Comparison of ENCODE assay signal across 8 cellular contexts in the genomic region with DNA sequence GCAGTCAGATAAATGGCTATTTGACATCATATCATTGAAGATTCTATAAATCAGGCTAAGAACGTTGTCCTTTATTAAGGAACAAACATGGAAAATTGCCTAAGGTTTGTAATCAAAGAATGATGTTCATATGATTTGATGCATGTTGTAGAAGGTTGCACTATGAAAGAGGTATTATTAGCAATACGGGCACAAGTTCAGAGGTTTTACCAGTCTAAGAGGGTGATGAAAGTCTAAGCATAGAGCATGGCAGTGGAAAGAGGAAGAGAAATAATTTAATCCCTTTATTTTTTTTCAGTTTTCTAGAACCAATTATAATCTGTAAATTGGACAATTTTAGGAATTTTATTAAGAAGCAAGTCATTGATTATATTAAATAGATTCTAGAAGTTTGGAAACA.
"Had no signal": no experiment of that assay in that cellular context is flagged by ENCODE, and none has a peak within 500 bp of the region (broad histone marks: within the 10 kb centered on the region; RNA-seq: fewer than 3 reads in every experiment).

No MANE protein-coding gene starts in this region.

- H3K4me1 ChIP-seq: HAP-1 had no signal

- H3K4me3 ChIP-seq: GM23248, HAP-1 had no signal

- ATAC-seq: HCT116, HepG2 had no signal

- H3K36me3 ChIP-seq: HAP-1 had no signal

- DNase-seq: GM23248, GOT3, H7, HFFc6 had no signal

- H3K9me3 ChIP-seq: HAP-1 had no signal

- H3K27ac ChIP-seq: GM23248, HL-60 had no signal
